ENCODE assay signal across 22 cellular contexts in the genomic region with DNA sequence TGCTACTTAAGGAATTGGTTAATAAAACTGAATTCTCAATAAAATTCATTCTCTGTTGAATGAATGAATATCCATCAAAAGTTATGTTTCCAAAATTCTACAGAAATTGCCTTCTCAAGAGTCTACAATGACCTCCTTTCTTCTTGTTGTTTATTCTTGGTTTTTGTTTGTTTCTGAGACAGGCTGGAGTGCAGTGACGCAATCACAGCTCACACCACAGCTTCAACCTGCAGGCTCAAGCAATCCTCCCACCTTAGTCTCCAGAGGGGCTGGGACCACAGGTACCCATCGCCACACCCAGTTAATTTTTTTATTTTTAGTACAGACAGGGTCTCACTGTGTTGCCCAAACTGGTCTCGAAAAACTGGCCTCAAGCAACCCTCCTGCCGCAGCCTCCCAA.
DNase-seq lines count a peak whose midpoint lies in the region; ATAC-seq, FAIRE-seq and TF ChIP-seq lines count a peak whose summit lies in the region.
"Had no signal": no experiment of that assay in that cellular context is flagged by ENCODE, and none has a peak within 500 bp of the region (broad histone marks: within the 10 kb centered on the region; RNA-seq: fewer than 3 reads in every experiment).

No MANE protein-coding gene starts in this region.

- TF ChIP-seq EP300 in HepG2 (IDR thresholded peaks at IDR 0.05; ENCODE audit: low read depth in 2 of 2, low read length in 2 of 2) (no peak), HepG2 (CRISPR knock-in tag; IDR thresholded peaks at IDR 0.05; ENCODE audit: borderline replicate concordance) (no peak)

- no peak for TF ChIP-seq RAD21 in HepG2 (CRISPR knock-in tag; IDR thresholded peaks at IDR 0.05)

- TF ChIP-seq CTCF in HepG2 (CRISPR knock-in tag; IDR thresholded peaks at IDR 0.05), result no peak
- no peak for TF ChIP-seq CTCF in right lobe of liver (IDR thresholded peaks at IDR 0.05)
- no peak for TF ChIP-seq CTCF in fibroblast of villous mesenchyme (IDR thresholded peaks at IDR 0.05; ENCODE audit: insufficient read depth, low read depth, low read length)

- CTCF ChIA-PET in HepG2 (lab: Yijun Ruan, JAX; ENCODE audit: low intra/inter-chr PET ratio, low total read pairs), result no interaction called here

- no peaks in the 10 kb centered on the region for H3K27me3 Mint-ChIP-seq in T-helper 17 cell
- H3K27me3 Mint-ChIP-seq: CD4-positive, CD25-positive, alpha-beta regulatory T cell; CD8-positive, alpha-beta memory T cell; IgD-negative memory B cell had no signal

- peak overlapping the region; percentile 14 for H3K27ac Mint-ChIP-seq in T-helper 17 cell
- H3K27ac Mint-ChIP-seq in stimulated activated effector memory CD8-positive, alpha-beta T cell treated with anti-CD3 and anti-CD28 coated beads, Interleukin-12 subunit alpha, Interleukin-12 subunit beta, amount 100 ng/mL, for 72 hours, result peak overlapping the region; percentile 29
- H3K27ac Mint-ChIP-seq: CD8-positive, alpha-beta memory T cell; IgD-negative memory B cell had no signal

- H3K27ac ChIP-seq in HepG2 (ENCODE audit: extremely low read length, insufficient read depth, low read length) (no peak overlapping the region), right lobe of liver (no peak overlapping the region)
- H3K27ac ChIP-seq: KMS-11 had no signal

- peaks cover 4% of the 10 kb centered on the region for H3K36me3 Mint-ChIP-seq in T-helper 17 cell (ENCODE audit: low read depth)
- H3K36me3 Mint-ChIP-seq in stimulated activated effector memory CD8-positive, alpha-beta T cell treated with anti-CD3 and anti-CD28 coated beads, Interleukin-12 subunit alpha, Interleukin-12 subunit beta, amount 100 ng/mL, for 72 hours, result peaks cover 29% of the 10 kb centered on the region

- H3K9me3 Mint-ChIP-seq in stimulated activated effector memory CD8-positive, alpha-beta T cell treated with anti-CD3 and anti-CD28 coated beads, Interleukin-12 subunit alpha, Interleukin-12 subunit beta, amount 100 ng/mL, for 72 hours, result no peaks in the 10 kb centered on the region
- H3K9me3 Mint-ChIP-seq: CD4-positive, CD25-positive, alpha-beta regulatory T cell; CD8-positive, alpha-beta memory T cell; IgD-negative memory B cell had no signal

- H3K36me3 ChIP-seq in HepG2 (replicated peaks in 1 of 2; ENCODE audit: control insufficient read depth in 1 of 2, insufficient read depth in 2 of 2, low read length in 2 of 2) (peaks cover 0 to 19% of the 10 kb centered on the region in 2 experiments; a peak in 2 of 5 replicates), right lobe of liver (no peaks in the 10 kb centered on the region)
- H3K36me3 ChIP-seq: BE2C had no signal

- H3K4me1 ChIP-seq in HepG2 (ENCODE audit: insufficient read depth, low read length) (peaks cover 6% of the 10 kb centered on the region), right lobe of liver (peaks cover 0 to 2% (median 0%) of the 10 kb centered on the region in 4 donors)

- H3K9ac ChIP-seq in HepG2 (ENCODE audit: insufficient read depth, low read depth, low read length), result no peak overlapping the region
- H3K9ac ChIP-seq: KMS-11 had no signal

- peaks cover 12% of the 10 kb centered on the region for H3K4me1 Mint-ChIP-seq in T-helper 17 cell
- no peaks in the 10 kb centered on the region for H3K4me1 Mint-ChIP-seq in stimulated activated effector memory CD8-positive, alpha-beta T cell treated with anti-CD3 and anti-CD28 coated beads, Interleukin-12 subunit alpha, Interleukin-12 subunit beta, amount 100 ng/mL, for 72 hours
- H3K4me1 Mint-ChIP-seq: IgD-negative memory B cell had no signal

- H3K79me2 ChIP-seq in HepG2 (ENCODE audit: insufficient read depth, low read length), result no peaks in the 10 kb centered on the region

- BruUV-seq in HepG2 (replicated peaks; lab: Mats Ljungman, UMichigan), result no TSS peak

- DNase-seq in HepG2 (ENCODE audit: low spot score) (no peak), right lobe of liver (no peak), T-helper 17 cell (no peak), fibroblast of villous mesenchyme (ENCODE audit: low read depth) (peak; percentile 11), HuH-7 (ENCODE audit: low spot score) (no peak), foreskin melanocyte (no peak), left ventricle myocardium superior (no peak)
- DNase-seq in stimulated activated effector memory CD8-positive, alpha-beta T cell treated with anti-CD3 and anti-CD28 coated beads, Interleukin-12 subunit alpha, Interleukin-12 subunit beta, amount 100 ng/mL, for 72 hours (ENCODE audit: low spot score in 2 of 2), result no peak
- DNase-seq: BE2C; C1 segment of cervical spinal cord; CD4-positive, CD25-positive, alpha-beta regulatory T cell; CD8-positive, alpha-beta memory T cell; COR-L47; DMS 273 treated with DMSO at 0.1 percent for 48 hours; DMS53; DND-41; EL; GOT3 had no signal

- H3K9me3 ChIP-seq in HepG2 (ENCODE audit: low read length) (no peaks in the 10 kb centered on the region), right lobe of liver (no peaks in the 10 kb centered on the region), T-helper 17 cell (ENCODE audit: control insufficient read depth, low read length, poor library complexity, severe bottlenecking) (no peaks in the 10 kb centered on the region)
- H3K9me3 ChIP-seq: BE2C, HAP-1 had no signal

- POLR2A ChIA-PET in HepG2 (lab: Yijun Ruan, JAX), result no interaction called here

- H2AFZ ChIP-seq in HepG2 (ENCODE audit: low read length), result no peak overlapping the region

- H4K20me1 ChIP-seq in HepG2 (ENCODE audit: insufficient read depth, low read length), result no peaks in the 10 kb centered on the region

- H3K4me3 Mint-ChIP-seq in T-helper 17 cell, result no peak overlapping the region
- H3K4me3 Mint-ChIP-seq in stimulated activated effector memory CD8-positive, alpha-beta T cell treated with anti-CD3 and anti-CD28 coated beads, Interleukin-12 subunit alpha, Interleukin-12 subunit beta, amount 100 ng/mL, for 72 hours, result no peak overlapping the region
- H3K4me3 Mint-ChIP-seq: CD4-positive, CD25-positive, alpha-beta regulatory T cell; IgD-negative memory B cell had no signal

- H3K27me3 ChIP-seq in HepG2 (ENCODE audit: control insufficient read depth in 1 of 2, insufficient read depth in 2 of 2, low read length in 2 of 2), result no peaks in the 10 kb centered on the region
- no peaks in the 10 kb centered on the region for H3K27me3 ChIP-seq in right lobe of liver
- H3K27me3 ChIP-seq: BE2C had no signal

- intact Hi-C loops in HepG2 (cut with micrococcal nuclease; ENCODE audit: unreplicated experiment) (no loop called here), right lobe of liver (cut with DNase I) (no loop called here), left ventricle myocardium superior (cut with micrococcal nuclease) (no loop called here)

- 96% methylated on average over 4 of the region's 4 CpGs for WGBS in HepG2 (ENCODE audit: low lambda C conversion rate)
- WGBS in right lobe of liver (ENCODE audit: insufficient coverage, low coverage, low lambda C conversion rate, missing lambda C conversion rate), result 97% methylated on average over 3 of the region's 4 CpGs

- FAIRE-seq in HepG2 (lab: Jason Lieb, UNC), result no peak
- FAIRE-seq: GM12891 had no signal

- ATAC-seq in HepG2 (no peak), right lobe of liver (no peak), T-helper 17 cell (no peak), left ventricle myocardium superior (no peak)
- ATAC-seq in stimulated activated effector memory CD8-positive, alpha-beta T cell treated with anti-CD3 and anti-CD28 coated beads, Interleukin-12 subunit alpha, Interleukin-12 subunit beta, amount 100 ng/mL, for 72 hours, result no peak

- in situ Hi-C loops in HepG2 (cut with HindIII; ENCODE audit: extremely low pct_ligation_motif_present, low pct_unique_long_range_greater_than_20kb), result no loop called here

- H3K4me2 ChIP-seq in HepG2 (ENCODE audit: low read depth, low read length), result no peak overlapping the region
- H3K4me2 ChIP-seq: KMS-11 had no signal

- TF ChIP-seq POLR2A in HepG2 (IDR thresholded peaks at IDR 0.05; ENCODE audit: insufficient read depth in 1 of 2, low read depth in 2 of 2, low read length in 2 of 2), result no peak
- no peak for TF ChIP-seq POLR2A in right lobe of liver (IDR thresholded peaks at IDR 0.05)

- no peak overlapping the region for H3K4me3 ChIP-seq in HepG2 (replicated peaks in 1 of 3; ENCODE audit: insufficient read depth in 1 of 3, low read depth in 2 of 3, low read length in 3 of 3)
- no peak overlapping the region for H3K4me3 ChIP-seq in right lobe of liver
- no peak overlapping the region for H3K4me3 ChIP-seq in fibroblast of villous mesenchyme (ENCODE audit: low read depth, low read length)
- H3K4me3 ChIP-seq: HAP-1 had no signal

TF ChIP-seq in HepG2, 621 proteins besides CTCF, POLR2A, EP300 and RAD21:
- TF ChIP-seq ADNP (CRISPR knock-in tag; IDR thresholded peaks at IDR 0.05) (no peak), FOXP1 (IDR thresholded peaks at IDR 0.05) (no peak), FOXP1 (CRISPR knock-in tag; IDR thresholded peaks at IDR 0.05) (0 out of 2 replicates have a peak, but pooled peaks have one; percentile 9), ATF7 (IDR thresholded peaks at IDR 0.05) (no peak), ATF7 (CRISPR knock-in tag; IDR thresholded peaks at IDR 0.05) (no peak), CEBPB (IDR thresholded peaks at IDR 0.05; ENCODE audit: borderline replicate concordance, low read depth, low read length) (peak; percentile 86), CEBPG (CRISPR knock-in tag; IDR thresholded peaks at IDR 0.05) (peak; percentile 55; the same call in 1 of the 2 replicates), TBP (CRISPR knock-in tag; IDR thresholded peaks at IDR 0.05) (no peak), KAT7 (CRISPR knock-in tag; IDR thresholded peaks at IDR 0.05; ENCODE audit: borderline replicate concordance) (no peak)
TF ChIP-seq in HepG2: peak in this region for 3.
